Comparison of ENCODE assay signal across 4 cellular contexts in genomic region chr4:136371231-136371630, GRCh38.
TF ChIP-seq lines count a peak whose summit lies in the region.

No MANE protein-coding gene starts in this region.

TF ChIP-seq in HepG2, 621 proteins besides CTCF, POLR2A, EP300 and RAD21:
- TF ChIP-seq HOXA9 (CRISPR knock-in tag; IDR thresholded peaks at IDR 0.05; ENCODE audit: borderline replicate concordance) (no peak), ZNF660 (CRISPR knock-in tag; IDR thresholded peaks at IDR 0.05; ENCODE audit: borderline replicate concordance, low read depth) (no peak), MAFK (conservative IDR thresholded peaks at IDR 0.05 in 1 of 2, IDR thresholded peaks at IDR 0.05 in 1 of 2; ENCODE audit: low read length in 2 of 2) (peak; percentile 16 to 69; a peak in 2 of 4 replicates), ZNF800 (CRISPR knock-in tag; IDR thresholded peaks at IDR 0.05) (no peak), MAFF (IDR thresholded peaks at IDR 0.05; ENCODE audit: low read depth, low read length) (peak; percentile 39; the same call in 1 of the 2 replicates)

TF ChIP-seq in A549, 52 proteins besides CTCF, POLR2A, EP300 and RAD21:
- TF ChIP-seq BHLHE40 (IDR thresholded peaks at IDR 0.05; ENCODE audit: low read depth, low read length) (no peak), MAFK (IDR thresholded peaks at IDR 0.05; ENCODE audit: partially characterized antibody) (peak; percentile 52)

TF ChIP-seq in IMR-90, 13 proteins besides CTCF, POLR2A, EP300 and RAD21:
- TF ChIP-seq MAFK (IDR thresholded peaks at IDR 0.05; ENCODE audit: low read depth, low read length) (peak; percentile 54; the same call in 1 of the 2 replicates), CEBPB (IDR thresholded peaks at IDR 0.05; ENCODE audit: low read depth, low read length) (no peak)

TF ChIP-seq in WTC11, 78 proteins besides CTCF, POLR2A, EP300 and RAD21:
- TF ChIP-seq ZNF281 (CRISPR knock-in tag; IDR thresholded peaks at IDR 0.05) = no peak
- no peak for TF ChIP-seq PRRX2 (CRISPR knock-in tag; IDR thresholded peaks at IDR 0.05)
- TF ChIP-seq MLX (CRISPR knock-in tag; IDR thresholded peaks at IDR 0.05) = no peak
- TF ChIP-seq GABPB1 (CRISPR knock-in tag; IDR thresholded peaks at IDR 0.05) = no peak
- no peak for TF ChIP-seq ZNF396 (CRISPR knock-in tag; IDR thresholded peaks at IDR 0.05; ENCODE audit: borderline replicate concordance)
- no peak for TF ChIP-seq CDX4 (CRISPR knock-in tag; IDR thresholded peaks at IDR 0.05; ENCODE audit: borderline replicate concordance)
- TF ChIP-seq NFE2L1 (CRISPR knock-in tag; IDR thresholded peaks at IDR 0.05) = no peak
- TF ChIP-seq GRHL2 (CRISPR knock-in tag; IDR thresholded peaks at IDR 0.05; ENCODE audit: insufficient replicate concordance, severe bottlenecking) = no peak
- no peak for TF ChIP-seq ERG (CRISPR knock-in tag; IDR thresholded peaks at IDR 0.05)
- TF ChIP-seq CREM (CRISPR knock-in tag; IDR thresholded peaks at IDR 0.05) = no peak
- TF ChIP-seq NR3C1 (CRISPR knock-in tag; conservative IDR thresholded peaks at IDR 0.05; ENCODE audit: low read depth) = no peak
- TF ChIP-seq NFYB (CRISPR knock-in tag; conservative IDR thresholded peaks at IDR 0.05; ENCODE audit: low read depth) = no peak
- no peak for TF ChIP-seq MYBL2 (CRISPR knock-in tag; IDR thresholded peaks at IDR 0.05)
